Comparison of ENCODE assay signal across 8 cellular contexts in genomic region chr11:46121724-46122477, GRCh38. TPM values are rescaled to one million over a fixed set of nuclear protein-coding genes. Genes with fewer than 3 reads are reported as not detected.
DNase-seq lines count a peak whose midpoint lies in the region; ATAC-seq and TF ChIP-seq lines count a peak whose summit lies in the region.

No MANE protein-coding gene starts in this region.

- no peak for TF ChIP-seq CTCF in mucosa of descending colon (IDR thresholded peaks at IDR 0.05)

- H3K9me3 ChIP-seq in NT2/D1 (ENCODE audit: insufficient read depth, low read length), result no peaks in the 10 kb centered on the region
- H3K9me3 ChIP-seq in mucosa of descending colon, result no peaks in the 10 kb centered on the region

- no peaks in the 10 kb centered on the region for H3K27me3 ChIP-seq in NT2/D1 (ENCODE audit: insufficient read depth, insufficient read length)

- no peaks in the 10 kb centered on the region for H3K4me1 ChIP-seq in NT2/D1 (ENCODE audit: insufficient read depth, insufficient read length)
- H3K4me1 ChIP-seq in mucosa of descending colon (ENCODE audit: low read depth), result no peaks in the 10 kb centered on the region

- DNase-seq in COLO829 (ENCODE audit: low spot score) (peak; percentile 51), HT1080 (ENCODE audit: low read depth) (peak; percentile 61), NT2/D1 (ENCODE audit: low read depth, low spot score) (peak; percentile 87), epidermal melanocyte (ENCODE audit: insufficient read length, low spot score) (peak; percentile 60), mucosa of descending colon (peak; percentile 85 to 87 (median 87))
- peak; percentile 85 for DNase-seq in activated CD8-positive, alpha-beta memory T cell treated with anti-CD3 and anti-CD28 coated beads, Interleukin-2, amount 50 U/mL, for 48 hours
- peak; percentile 41 to 45 for DNase-seq in stimulated activated CD8-positive, alpha-beta memory T cell treated with anti-CD3 and anti-CD28 coated beads, Interleukin-4, amount 100 ng/mL, for 1 hour (ENCODE audit: low read depth in 2 of 2, low spot score in 1 of 2)

- peak overlapping the region; percentile 81 for H3K9ac ChIP-seq in NT2/D1 (ENCODE audit: insufficient read length, low read depth)

- H3K4me3 ChIP-seq in NT2/D1 (ENCODE audit: insufficient read length, low read depth), result peak overlapping the region; percentile 73
- peak overlapping the region; percentile 57 for H3K4me3 ChIP-seq in mucosa of descending colon

- intact Hi-C loops in mucosa of descending colon (cut with DNase I, micrococcal nuclease), result no loop called here

- peak; percentile 33 for ATAC-seq in GM21360 (IDR thresholded peaks at IDR 0.05; ENCODE audit: unreplicated experiment)
- peak; percentile 76 for ATAC-seq in mucosa of descending colon

- no peaks in the 10 kb centered on the region for H3K36me3 ChIP-seq in NT2/D1 (ENCODE audit: insufficient read depth, insufficient read length, low read length)
- H3K36me3 ChIP-seq in mucosa of descending colon (ENCODE audit: low read depth), result no peaks in the 10 kb centered on the region

RNA-seq across cellular contexts. Expression of gene PHF21A, which starts 0.6 kb away (rescaled TPM):
- 4.2 and 7.0 TPM in 2 replicates for total RNA-seq in HT1080 (2014; rRNA removed; shearing (Covaris generic))
- 15.1 and 25.4 TPM in 2 replicates for polyA plus RNA-seq in HT1080 (2015; cell fraction: cytosol; rRNA removed)
- polyA plus RNA-seq in HT1080 (2015; cell fraction: nucleus; rRNA removed), result 28.6 and 33.3 TPM in 2 replicates
- 10 to 100 TPM; 20.3 to 78.1 (median 23.3) TPM for total RNA-seq in mucosa of descending colon

Comparison
In these comparisons a context has a peak if more than half of its experiments do, and no peak if none do; other contexts are left out.
1. Peak in every context shown above with its lines: DNase-seq, ATAC-seq and H3K4me3 ChIP-seq.